Comparison of ENCODE assay signal across 1 cellular context in the genomic region with DNA sequence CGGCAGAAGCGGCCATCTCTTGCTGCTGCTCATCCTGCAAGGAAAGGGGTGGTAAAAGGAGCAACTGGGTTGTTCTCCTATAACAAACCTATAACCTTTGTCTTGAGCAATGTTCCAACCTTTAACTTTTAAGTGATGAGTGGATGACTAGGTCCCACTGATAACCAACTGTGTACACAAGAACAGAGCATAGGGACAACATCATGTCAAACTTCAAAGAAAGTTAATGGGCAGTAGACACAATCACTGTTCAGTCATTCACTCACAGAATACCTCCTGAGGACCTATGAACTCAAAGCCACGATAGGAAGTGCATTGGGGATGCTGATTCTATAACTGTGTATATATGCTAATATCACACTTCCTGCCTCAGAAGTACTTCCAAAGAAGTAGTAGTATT.
TF ChIP-seq lines count a peak whose summit lies in the region.

No MANE protein-coding gene starts in this region.

TF ChIP-seq in HepG2, 621 proteins besides CTCF, POLR2A, EP300 and RAD21 (continued from another document and continues in another):
- TF ChIP-seq, protein P1, sequence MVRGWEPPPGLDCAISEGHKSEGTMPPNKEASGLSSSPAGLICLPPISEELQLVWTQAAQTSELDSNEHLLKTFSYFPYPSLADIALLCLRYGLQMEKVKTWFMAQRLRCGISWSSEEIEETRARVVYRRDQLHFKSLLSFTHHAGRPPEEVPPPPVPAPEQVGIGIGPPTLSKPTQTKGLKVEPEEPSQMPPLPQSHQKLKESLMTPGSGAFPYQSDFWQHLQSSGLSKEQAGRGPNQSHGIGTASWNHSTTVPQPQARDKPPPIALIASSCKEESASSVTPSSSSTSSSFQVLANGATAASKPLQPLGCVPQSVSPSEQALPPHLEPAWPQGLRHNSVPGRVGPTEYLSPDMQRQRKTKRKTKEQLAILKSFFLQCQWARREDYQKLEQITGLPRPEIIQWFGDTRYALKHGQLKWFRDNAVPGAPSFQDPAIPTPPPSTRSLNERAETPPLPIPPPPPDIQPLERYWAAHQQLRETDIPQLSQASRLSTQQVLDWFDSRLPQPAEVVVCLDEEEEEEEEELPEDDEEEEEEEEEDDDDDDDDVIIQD (CRISPR knock-in tag; IDR thresholded peaks at IDR 0.05; ENCODE audit: low read depth) = peak; percentile 45; the same call in 1 of the 2 replicates
- TF ChIP-seq, protein P2, sequence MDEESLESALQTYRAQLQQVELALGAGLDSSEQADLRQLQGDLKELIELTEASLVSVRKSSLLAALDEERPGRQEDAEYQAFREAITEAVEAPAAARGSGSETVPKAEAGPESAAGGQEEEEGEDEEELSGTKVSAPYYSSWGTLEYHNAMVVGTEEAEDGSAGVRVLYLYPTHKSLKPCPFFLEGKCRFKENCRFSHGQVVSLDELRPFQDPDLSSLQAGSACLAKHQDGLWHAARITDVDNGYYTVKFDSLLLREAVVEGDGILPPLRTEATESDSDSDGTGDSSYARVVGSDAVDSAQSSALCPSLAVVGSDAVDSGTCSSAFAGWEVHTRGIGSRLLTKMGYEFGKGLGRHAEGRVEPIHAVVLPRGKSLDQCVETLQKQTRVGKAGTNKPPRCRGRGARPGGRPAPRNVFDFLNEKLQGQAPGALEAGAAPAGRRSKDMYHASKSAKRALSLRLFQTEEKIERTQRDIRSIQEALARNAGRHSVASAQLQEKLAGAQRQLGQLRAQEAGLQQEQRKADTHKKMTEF (CRISPR knock-in tag; IDR thresholded peaks at IDR 0.05) = peak; percentile 82
- TF ChIP-seq NFE2L2 (IDR thresholded peaks at IDR 0.05; ENCODE audit: low read length) (no peak), ZNF776 (CRISPR knock-in tag; IDR thresholded peaks at IDR 0.05) (no peak), ZNF780A (CRISPR knock-in tag; IDR thresholded peaks at IDR 0.05) (0 out of 2 replicates have a peak, but pooled peaks have one; percentile 67), BCL6 (CRISPR knock-in tag; IDR thresholded peaks at IDR 0.05) (peak; percentile 92), ZNF567 (CRISPR knock-in tag; IDR thresholded peaks at IDR 0.05; ENCODE audit: borderline replicate concordance) (no peak), NKX3-1 (CRISPR knock-in tag; IDR thresholded peaks at IDR 0.05) (peak; percentile 94; the same call in 1 of the 2 replicates), ETV6 (CRISPR knock-in tag; conservative IDR thresholded peaks at IDR 0.05) (no peak), ZNF510 (CRISPR knock-in tag; IDR thresholded peaks at IDR 0.05; ENCODE audit: low read depth) (no peak), PHF20 (CRISPR knock-in tag; IDR thresholded peaks at IDR 0.05) (no peak), ZNF501 (CRISPR knock-in tag; IDR thresholded peaks at IDR 0.05) (no peak), ZNF577 (CRISPR knock-in tag; IDR thresholded peaks at IDR 0.05; ENCODE audit: borderline replicate concordance, low read depth) (no peak), REXO4 (CRISPR knock-in tag; IDR thresholded peaks at IDR 0.05; ENCODE audit: borderline replicate concordance) (no peak), MATR3 (CRISPR knock-in tag; IDR thresholded peaks at IDR 0.05) (no peak), RFX1 (IDR thresholded peaks at IDR 0.05) (no peak)
- TF ChIP-seq, protein P3, sequence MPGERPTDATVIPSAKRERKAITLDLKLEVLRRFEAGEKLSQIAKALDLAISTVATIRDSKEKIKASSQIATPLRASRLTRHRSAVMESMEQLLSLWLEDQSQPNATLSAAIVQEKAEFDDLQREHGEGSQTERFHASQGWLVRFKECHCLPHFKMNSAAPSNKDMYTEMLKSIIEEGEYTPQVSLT (CRISPR knock-in tag; IDR thresholded peaks at IDR 0.05; ENCODE audit: borderline replicate concordance, low read depth) = no peak
- TF ChIP-seq, protein P4, sequence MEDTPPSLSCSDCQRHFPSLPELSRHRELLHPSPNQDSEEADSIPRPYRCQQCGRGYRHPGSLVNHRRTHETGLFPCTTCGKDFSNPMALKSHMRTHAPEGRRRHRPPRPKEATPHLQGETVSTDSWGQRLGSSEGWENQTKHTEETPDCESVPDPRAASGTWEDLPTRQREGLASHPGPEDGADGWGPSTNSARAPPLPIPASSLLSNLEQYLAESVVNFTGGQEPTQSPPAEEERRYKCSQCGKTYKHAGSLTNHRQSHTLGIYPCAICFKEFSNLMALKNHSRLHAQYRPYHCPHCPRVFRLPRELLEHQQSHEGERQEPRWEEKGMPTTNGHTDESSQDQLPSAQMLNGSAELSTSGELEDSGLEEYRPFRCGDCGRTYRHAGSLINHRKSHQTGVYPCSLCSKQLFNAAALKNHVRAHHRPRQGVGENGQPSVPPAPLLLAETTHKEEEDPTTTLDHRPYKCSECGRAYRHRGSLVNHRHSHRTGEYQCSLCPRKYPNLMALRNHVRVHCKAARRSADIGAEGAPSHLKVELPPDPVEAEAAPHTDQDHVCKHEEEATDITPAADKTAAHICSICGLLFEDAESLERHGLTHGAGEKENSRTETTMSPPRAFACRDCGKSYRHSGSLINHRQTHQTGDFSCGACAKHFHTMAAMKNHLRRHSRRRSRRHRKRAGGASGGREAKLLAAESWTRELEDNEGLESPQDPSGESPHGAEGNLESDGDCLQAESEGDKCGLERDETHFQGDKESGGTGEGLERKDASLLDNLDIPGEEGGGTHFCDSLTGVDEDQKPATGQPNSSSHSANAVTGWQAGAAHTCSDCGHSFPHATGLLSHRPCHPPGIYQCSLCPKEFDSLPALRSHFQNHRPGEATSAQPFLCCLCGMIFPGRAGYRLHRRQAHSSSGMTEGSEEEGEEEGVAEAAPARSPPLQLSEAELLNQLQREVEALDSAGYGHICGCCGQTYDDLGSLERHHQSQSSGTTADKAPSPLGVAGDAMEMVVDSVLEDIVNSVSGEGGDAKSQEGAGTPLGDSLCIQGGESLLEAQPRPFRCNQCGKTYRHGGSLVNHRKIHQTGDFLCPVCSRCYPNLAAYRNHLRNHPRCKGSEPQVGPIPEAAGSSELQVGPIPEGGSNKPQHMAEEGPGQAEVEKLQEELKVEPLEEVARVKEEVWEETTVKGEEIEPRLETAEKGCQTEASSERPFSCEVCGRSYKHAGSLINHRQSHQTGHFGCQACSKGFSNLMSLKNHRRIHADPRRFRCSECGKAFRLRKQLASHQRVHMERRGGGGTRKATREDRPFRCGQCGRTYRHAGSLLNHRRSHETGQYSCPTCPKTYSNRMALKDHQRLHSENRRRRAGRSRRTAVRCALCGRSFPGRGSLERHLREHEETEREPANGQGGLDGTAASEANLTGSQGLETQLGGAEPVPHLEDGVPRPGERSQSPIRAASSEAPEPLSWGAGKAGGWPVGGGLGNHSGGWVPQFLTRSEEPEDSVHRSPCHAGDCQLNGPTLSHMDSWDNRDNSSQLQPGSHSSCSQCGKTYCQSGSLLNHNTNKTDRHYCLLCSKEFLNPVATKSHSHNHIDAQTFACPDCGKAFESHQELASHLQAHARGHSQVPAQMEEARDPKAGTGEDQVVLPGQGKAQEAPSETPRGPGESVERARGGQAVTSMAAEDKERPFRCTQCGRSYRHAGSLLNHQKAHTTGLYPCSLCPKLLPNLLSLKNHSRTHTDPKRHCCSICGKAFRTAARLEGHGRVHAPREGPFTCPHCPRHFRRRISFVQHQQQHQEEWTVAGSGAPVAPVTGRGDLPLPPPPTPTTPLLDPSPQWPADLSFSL (CRISPR knock-in tag; IDR thresholded peaks at IDR 0.05) = no peak
- TF ChIP-seq, protein P5, sequence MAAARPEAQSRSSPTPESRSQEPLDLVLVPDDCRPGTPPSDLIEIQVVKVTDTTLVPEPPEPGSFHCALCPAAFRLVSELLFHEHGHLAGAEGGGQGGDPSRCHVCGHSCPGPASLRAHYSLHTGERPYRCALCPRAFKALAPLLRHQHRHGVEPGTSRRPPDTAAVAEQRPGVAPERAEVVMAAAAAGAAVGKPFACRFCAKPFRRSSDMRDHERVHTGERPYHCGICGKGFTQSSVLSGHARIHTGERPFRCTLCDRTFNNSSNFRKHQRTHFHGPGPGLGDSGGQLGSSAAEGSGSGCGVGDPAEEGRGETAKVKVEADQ (CRISPR knock-in tag; IDR thresholded peaks at IDR 0.05; ENCODE audit: borderline replicate concordance) = no peak
- TF ChIP-seq, protein P6, sequence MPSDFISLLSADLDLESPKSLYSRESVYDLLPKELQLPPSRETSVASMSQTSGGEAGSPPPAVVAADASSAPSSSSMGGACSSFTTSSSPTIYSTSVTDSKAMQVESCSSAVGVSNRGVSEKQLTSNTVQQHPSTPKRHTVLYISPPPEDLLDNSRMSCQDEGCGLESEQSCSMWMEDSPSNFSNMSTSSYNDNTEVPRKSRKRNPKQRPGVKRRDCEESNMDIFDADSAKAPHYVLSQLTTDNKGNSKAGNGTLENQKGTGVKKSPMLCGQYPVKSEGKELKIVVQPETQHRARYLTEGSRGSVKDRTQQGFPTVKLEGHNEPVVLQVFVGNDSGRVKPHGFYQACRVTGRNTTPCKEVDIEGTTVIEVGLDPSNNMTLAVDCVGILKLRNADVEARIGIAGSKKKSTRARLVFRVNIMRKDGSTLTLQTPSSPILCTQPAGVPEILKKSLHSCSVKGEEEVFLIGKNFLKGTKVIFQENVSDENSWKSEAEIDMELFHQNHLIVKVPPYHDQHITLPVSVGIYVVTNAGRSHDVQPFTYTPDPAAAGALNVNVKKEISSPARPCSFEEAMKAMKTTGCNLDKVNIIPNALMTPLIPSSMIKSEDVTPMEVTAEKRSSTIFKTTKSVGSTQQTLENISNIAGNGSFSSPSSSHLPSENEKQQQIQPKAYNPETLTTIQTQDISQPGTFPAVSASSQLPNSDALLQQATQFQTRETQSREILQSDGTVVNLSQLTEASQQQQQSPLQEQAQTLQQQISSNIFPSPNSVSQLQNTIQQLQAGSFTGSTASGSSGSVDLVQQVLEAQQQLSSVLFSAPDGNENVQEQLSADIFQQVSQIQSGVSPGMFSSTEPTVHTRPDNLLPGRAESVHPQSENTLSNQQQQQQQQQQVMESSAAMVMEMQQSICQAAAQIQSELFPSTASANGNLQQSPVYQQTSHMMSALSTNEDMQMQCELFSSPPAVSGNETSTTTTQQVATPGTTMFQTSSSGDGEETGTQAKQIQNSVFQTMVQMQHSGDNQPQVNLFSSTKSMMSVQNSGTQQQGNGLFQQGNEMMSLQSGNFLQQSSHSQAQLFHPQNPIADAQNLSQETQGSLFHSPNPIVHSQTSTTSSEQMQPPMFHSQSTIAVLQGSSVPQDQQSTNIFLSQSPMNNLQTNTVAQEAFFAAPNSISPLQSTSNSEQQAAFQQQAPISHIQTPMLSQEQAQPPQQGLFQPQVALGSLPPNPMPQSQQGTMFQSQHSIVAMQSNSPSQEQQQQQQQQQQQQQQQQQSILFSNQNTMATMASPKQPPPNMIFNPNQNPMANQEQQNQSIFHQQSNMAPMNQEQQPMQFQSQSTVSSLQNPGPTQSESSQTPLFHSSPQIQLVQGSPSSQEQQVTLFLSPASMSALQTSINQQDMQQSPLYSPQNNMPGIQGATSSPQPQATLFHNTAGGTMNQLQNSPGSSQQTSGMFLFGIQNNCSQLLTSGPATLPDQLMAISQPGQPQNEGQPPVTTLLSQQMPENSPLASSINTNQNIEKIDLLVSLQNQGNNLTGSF (CRISPR knock-in tag; IDR thresholded peaks at IDR 0.05) = no peak
- TF ChIP-seq, protein P7, sequence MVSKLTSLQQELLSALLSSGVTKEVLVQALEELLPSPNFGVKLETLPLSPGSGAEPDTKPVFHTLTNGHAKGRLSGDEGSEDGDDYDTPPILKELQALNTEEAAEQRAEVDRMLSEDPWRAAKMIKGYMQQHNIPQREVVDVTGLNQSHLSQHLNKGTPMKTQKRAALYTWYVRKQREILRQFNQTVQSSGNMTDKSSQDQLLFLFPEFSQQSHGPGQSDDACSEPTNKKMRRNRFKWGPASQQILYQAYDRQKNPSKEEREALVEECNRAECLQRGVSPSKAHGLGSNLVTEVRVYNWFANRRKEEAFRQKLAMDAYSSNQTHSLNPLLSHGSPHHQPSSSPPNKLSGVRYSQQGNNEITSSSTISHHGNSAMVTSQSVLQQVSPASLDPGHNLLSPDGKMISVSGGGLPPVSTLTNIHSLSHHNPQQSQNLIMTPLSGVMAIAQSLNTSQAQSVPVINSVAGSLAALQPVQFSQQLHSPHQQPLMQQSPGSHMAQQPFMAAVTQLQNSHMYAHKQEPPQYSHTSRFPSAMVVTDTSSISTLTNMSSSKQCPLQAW (CRISPR knock-in tag; IDR thresholded peaks at IDR 0.05) = peak; percentile 62; the same call in 1 of the 2 replicates
- TF ChIP-seq, protein P8, sequence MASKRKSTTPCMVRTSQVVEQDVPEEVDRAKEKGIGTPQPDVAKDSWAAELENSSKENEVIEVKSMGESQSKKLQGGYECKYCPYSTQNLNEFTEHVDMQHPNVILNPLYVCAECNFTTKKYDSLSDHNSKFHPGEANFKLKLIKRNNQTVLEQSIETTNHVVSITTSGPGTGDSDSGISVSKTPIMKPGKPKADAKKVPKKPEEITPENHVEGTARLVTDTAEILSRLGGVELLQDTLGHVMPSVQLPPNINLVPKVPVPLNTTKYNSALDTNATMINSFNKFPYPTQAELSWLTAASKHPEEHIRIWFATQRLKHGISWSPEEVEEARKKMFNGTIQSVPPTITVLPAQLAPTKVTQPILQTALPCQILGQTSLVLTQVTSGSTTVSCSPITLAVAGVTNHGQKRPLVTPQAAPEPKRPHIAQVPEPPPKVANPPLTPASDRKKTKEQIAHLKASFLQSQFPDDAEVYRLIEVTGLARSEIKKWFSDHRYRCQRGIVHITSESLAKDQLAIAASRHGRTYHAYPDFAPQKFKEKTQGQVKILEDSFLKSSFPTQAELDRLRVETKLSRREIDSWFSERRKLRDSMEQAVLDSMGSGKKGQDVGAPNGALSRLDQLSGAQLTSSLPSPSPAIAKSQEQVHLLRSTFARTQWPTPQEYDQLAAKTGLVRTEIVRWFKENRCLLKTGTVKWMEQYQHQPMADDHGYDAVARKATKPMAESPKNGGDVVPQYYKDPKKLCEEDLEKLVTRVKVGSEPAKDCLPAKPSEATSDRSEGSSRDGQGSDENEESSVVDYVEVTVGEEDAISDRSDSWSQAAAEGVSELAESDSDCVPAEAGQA (IDR thresholded peaks at IDR 0.05; ENCODE audit: low read depth) = no peak
- TF ChIP-seq, protein P8 (CRISPR knock-in tag; IDR thresholded peaks at IDR 0.05; ENCODE audit: borderline replicate concordance) = no peak
- TF ChIP-seq, protein P9, sequence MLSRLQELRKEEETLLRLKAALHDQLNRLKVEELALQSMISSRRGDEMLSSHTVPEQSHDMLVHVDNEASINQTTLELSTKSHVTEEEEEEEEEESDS (CRISPR knock-in tag; IDR thresholded peaks at IDR 0.05; ENCODE audit: borderline replicate concordance) = 0 out of 2 replicates have a peak, but pooled peaks have one; percentile 80
- TF ChIP-seq, protein P10, sequence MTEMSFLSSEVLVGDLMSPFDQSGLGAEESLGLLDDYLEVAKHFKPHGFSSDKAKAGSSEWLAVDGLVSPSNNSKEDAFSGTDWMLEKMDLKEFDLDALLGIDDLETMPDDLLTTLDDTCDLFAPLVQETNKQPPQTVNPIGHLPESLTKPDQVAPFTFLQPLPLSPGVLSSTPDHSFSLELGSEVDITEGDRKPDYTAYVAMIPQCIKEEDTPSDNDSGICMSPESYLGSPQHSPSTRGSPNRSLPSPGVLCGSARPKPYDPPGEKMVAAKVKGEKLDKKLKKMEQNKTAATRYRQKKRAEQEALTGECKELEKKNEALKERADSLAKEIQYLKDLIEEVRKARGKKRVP (CRISPR knock-in tag; IDR thresholded peaks at IDR 0.05) = peak in 1 of 2 experiments; percentile 63; a peak in 1 of 4 replicates
